16 cellular contexts compared by ENCODE assay signal in genomic region chr21:34144224-34144623, GRCh38.
A peak's percentile ranks its signal among the peaks of the same experiment; 100 is the strongest.
DNase-seq lines count a peak whose midpoint lies in the region; ATAC-seq and TF ChIP-seq lines count a peak whose summit lies in the region.
"Had no signal": no experiment of that assay in that cellular context is flagged by ENCODE, and none has a peak within 500 bp of the region (broad histone marks: within the 10 kb centered on the region; RNA-seq: fewer than 3 reads in every experiment).

No MANE protein-coding gene starts in this region.

- H3K79me2 ChIP-seq in smooth muscle cell (ENCODE audit: low read depth), result peaks cover 16% of the 10 kb centered on the region

- H3K27ac Mint-ChIP-seq in endodermal cell, result no peak overlapping the region
- peak overlapping the region; percentile 36 to 91 (median 91) for H3K27ac Mint-ChIP-seq in nephron

- peak in 3 of 4 donors; percentile 49 to 65 (median 64) for ATAC-seq in heart left ventricle
- no peak for ATAC-seq in GM21526 (IDR thresholded peaks at IDR 0.05; ENCODE audit: low FRiP score, unreplicated experiment)

- no peaks in the 10 kb centered on the region for H3K27me3 ChIP-seq in heart left ventricle
- no peaks in the 10 kb centered on the region for H3K27me3 ChIP-seq in endodermal cell (ENCODE audit: control insufficient read depth, insufficient read depth, low read length, poor library complexity, severe bottlenecking)
- H3K27me3 ChIP-seq in smooth muscle cell (ENCODE audit: low read depth), result no peaks in the 10 kb centered on the region

- intact Hi-C loops in heart left ventricle (cut with DNase I) (loop anchor here in 1 of 10 donors (5.0 kb wide), 1 partner anchor 33 kb away; no protein-coding TSS in a partner anchor), cardiac septum (cut with DNase I) (no loop called here)

- DNase-seq in heart left ventricle (peak in 1 of 5 donors; percentile 43), cardiac septum (ENCODE audit: low spot score) (no peak), endodermal cell (no peak), EL (no peak), smooth muscle cell (lab: John Stamatoyannopoulos, UW; ENCODE audit: unreplicated experiment) (no peak)
- DNase-seq: C1 segment of cervical spinal cord; Calu3; CD4-positive, alpha-beta memory T cell; COR-L47; DMS53; DMS79 treated with DMSO at 0.1 percent for 48 hours; GM23248; H7; HCEC 1CT had no signal

- H3K27me3 Mint-ChIP-seq in endodermal cell (ENCODE audit: insufficient read depth), result no peaks in the 10 kb centered on the region
- no peaks in the 10 kb centered on the region for H3K27me3 Mint-ChIP-seq in nephron (ENCODE audit: low read depth)
- H3K27me3 Mint-ChIP-seq: CD4-positive, alpha-beta memory T cell had no signal

- no peak for TF ChIP-seq POLR2A in heart left ventricle (IDR thresholded peaks at IDR 0.05)

- WGBS in heart left ventricle, 4 donors, result 49 to 68% (median 58%) methylated on average over 6 of the region's 6 CpGs
- WGBS in endodermal cell (ENCODE audit: insufficient coverage in 1 of 2, insufficient read length in 1 of 2), 2 experiments, result 95 to 97% methylated on average over 5 to 6 of the region's 6 CpGs
- WGBS in smooth muscle cell (ENCODE audit: low lambda C conversion rate), result 99% methylated on average over 6 of the region's 6 CpGs

- H3F3A ChIP-seq in smooth muscle cell (ENCODE audit: low read depth), result no peaks in the 10 kb centered on the region

- H2AFZ ChIP-seq in smooth muscle cell (ENCODE audit: low read depth), result no peak overlapping the region
- H2AFZ ChIP-seq: GM23248 had no signal

- H3K4me2 ChIP-seq in smooth muscle cell, result no peak overlapping the region

- H3K36me3 Mint-ChIP-seq in endodermal cell (ENCODE audit: low read depth), result peaks cover 89% of the 10 kb centered on the region
- H3K36me3 Mint-ChIP-seq in nephron (ENCODE audit: low read depth), result peaks cover 88% of the 10 kb centered on the region

- no peak overlapping the region for H3K4me3 Mint-ChIP-seq in endodermal cell
- H3K4me3 Mint-ChIP-seq in nephron, result no peak overlapping the region
- H3K4me3 Mint-ChIP-seq: CD4-positive, alpha-beta memory T cell had no signal

- H3K27ac ChIP-seq in heart left ventricle, result no peak overlapping the region
- no peak overlapping the region for H3K27ac ChIP-seq in endodermal cell (ENCODE audit: low read depth, low read length)
- no peak overlapping the region for H3K27ac ChIP-seq in smooth muscle cell (ENCODE audit: low read depth)
- H3K27ac ChIP-seq: GM23248 had no signal

- H3K4me3 ChIP-seq in heart left ventricle (no peak overlapping the region), endodermal cell (ENCODE audit: low read length) (peak overlapping the region; percentile 56), smooth muscle cell (no peak overlapping the region)
- H3K4me3 ChIP-seq: GM23248 had no signal

- H3K9me3 ChIP-seq in heart left ventricle (no peaks in the 10 kb centered on the region), endodermal cell (ENCODE audit: control insufficient read depth, low read length) (peaks cover 67% of the 10 kb centered on the region), smooth muscle cell (replicated peaks; ENCODE audit: low read depth) (no peaks in the 10 kb centered on the region)

- H3K4me1 ChIP-seq in heart left ventricle (peaks cover 0 to 30% (median 5%) of the 10 kb centered on the region in 12 donors), endodermal cell (ENCODE audit: control insufficient read depth, insufficient read depth, low read length) (no peaks in the 10 kb centered on the region), smooth muscle cell (ENCODE audit: low read depth) (peaks cover 9% of the 10 kb centered on the region)

- peaks cover 0 to 21% (median 8%) of the 10 kb centered on the region in 9 donors for H3K36me3 ChIP-seq in heart left ventricle
- H3K36me3 ChIP-seq in endodermal cell (ENCODE audit: control insufficient read depth, insufficient read depth, low read length), result peaks cover 73% of the 10 kb centered on the region
- no peaks in the 10 kb centered on the region for H3K36me3 ChIP-seq in smooth muscle cell (ENCODE audit: low read depth)

- TF ChIP-seq CTCF in heart left ventricle (IDR thresholded peaks at IDR 0.05), result no peak
- TF ChIP-seq CTCF in endodermal cell (conservative IDR thresholded peaks at IDR 0.05), result no peak
- no peak for TF ChIP-seq CTCF in nephron (IDR thresholded peaks at IDR 0.05; ENCODE audit: unreplicated experiment in 3 of 3)
- TF ChIP-seq CTCF in smooth muscle cell (IDR thresholded peaks at IDR 0.05; ENCODE audit: borderline replicate concordance, insufficient read depth, poor library complexity, severe bottlenecking), result no peak

- H3K9me3 Mint-ChIP-seq in endodermal cell, result peaks cover 43% of the 10 kb centered on the region
- H3K9me3 Mint-ChIP-seq in nephron, result peaks cover 13% of the 10 kb centered on the region

- peaks cover 12% of the 10 kb centered on the region for H3K4me1 Mint-ChIP-seq in endodermal cell
- peaks cover 31% of the 10 kb centered on the region for H3K4me1 Mint-ChIP-seq in nephron

- no peak overlapping the region for H3K9ac ChIP-seq in endodermal cell (ENCODE audit: extremely low read depth, low read length, poor library complexity, severe bottlenecking)
- no peak overlapping the region for H3K9ac ChIP-seq in smooth muscle cell (ENCODE audit: low read depth)
- H3K9ac ChIP-seq: GM23248 had no signal

- peaks cover 41% of the 10 kb centered on the region for H4K20me1 ChIP-seq in smooth muscle cell (ENCODE audit: low read depth)
